In genomic region chr17:17362531-17362930, GRCh38 we compare ENCODE assay signal across 1 cellular context.
TF ChIP-seq lines count a peak whose summit lies in the region.

No MANE protein-coding gene starts in this region.

TF ChIP-seq in HepG2, 621 proteins besides CTCF, POLR2A, EP300 and RAD21:
- TF ChIP-seq ETS1 (CRISPR knock-in tag; IDR thresholded peaks at IDR 0.05) (no peak), SNAI1 (CRISPR knock-in tag; IDR thresholded peaks at IDR 0.05; ENCODE audit: borderline replicate concordance) (no peak), ZNF512 (CRISPR knock-in tag; IDR thresholded peaks at IDR 0.05) (no peak), POGZ (CRISPR knock-in tag; IDR thresholded peaks at IDR 0.05) (no peak), CBX1 (IDR thresholded peaks at IDR 0.05; ENCODE audit: low read depth) (no peak), CEBPG (CRISPR knock-in tag; IDR thresholded peaks at IDR 0.05) (no peak), SP4 (CRISPR knock-in tag; IDR thresholded peaks at IDR 0.05) (no peak), ZNF18 (CRISPR knock-in tag; IDR thresholded peaks at IDR 0.05; ENCODE audit: insufficient replicate concordance) (no peak), ZNF503 (CRISPR knock-in tag; IDR thresholded peaks at IDR 0.05) (no peak), GMEB2 (CRISPR knock-in tag; IDR thresholded peaks at IDR 0.05; ENCODE audit: low read depth) (no peak), ZNF24 (IDR thresholded peaks at IDR 0.05) (no peak), SOX6 (IDR thresholded peaks at IDR 0.05) (no peak), SOX6 (CRISPR knock-in tag; IDR thresholded peaks at IDR 0.05) (no peak), ZNF772 (CRISPR knock-in tag; IDR thresholded peaks at IDR 0.05) (no peak), RORA (CRISPR knock-in tag; IDR thresholded peaks at IDR 0.05) (no peak), ZHX2 (IDR thresholded peaks at IDR 0.05; ENCODE audit: low read depth) (no peak), ZHX2 (CRISPR knock-in tag; IDR thresholded peaks at IDR 0.05; ENCODE audit: borderline replicate concordance) (no peak), HNF4G (IDR thresholded peaks at IDR 0.05; ENCODE audit: borderline replicate concordance, low read depth, low read length) (no peak), HNF4G (CRISPR knock-in tag; IDR thresholded peaks at IDR 0.05; ENCODE audit: borderline replicate concordance, low read depth) (no peak)
